In genomic region chr2:155250800-155251199, GRCh38 we compare ENCODE assay signal across 8 cellular contexts.
DNase-seq lines count a peak whose midpoint lies in the region; ATAC-seq and TF ChIP-seq lines count a peak whose summit lies in the region.

No MANE protein-coding gene starts in this region.

- no peak overlapping the region for H3K4me3 ChIP-seq in WERI-Rb-1 (ENCODE audit: low read depth, low read length)
- no peak overlapping the region for H3K4me3 ChIP-seq in retinal pigment epithelial cell (ENCODE audit: low read length)
- no peak overlapping the region for H3K4me3 ChIP-seq in sigmoid colon

- no peak overlapping the region for H3K27ac Mint-ChIP-seq in endothelial cell (ENCODE audit: unreplicated experiment)

- no peak for TF ChIP-seq POLR2A in sigmoid colon (IDR thresholded peaks at IDR 0.05)

- intact Hi-C loops in sigmoid colon (cut with DNase I), result no loop called here

- H3K27me3 Mint-ChIP-seq in endothelial cell (ENCODE audit: unreplicated experiment), result no peaks in the 10 kb centered on the region

- H3K36me3 Mint-ChIP-seq in endothelial cell (ENCODE audit: low read depth, unreplicated experiment), result no peaks in the 10 kb centered on the region

- TF ChIP-seq EP300 in sigmoid colon (IDR thresholded peaks at IDR 0.05), result no peak

- no peak overlapping the region for H3K4me3 Mint-ChIP-seq in endothelial cell (ENCODE audit: unreplicated experiment)

- H3K9me3 Mint-ChIP-seq in endothelial cell (ENCODE audit: unreplicated experiment), result no peaks in the 10 kb centered on the region

- DNase-seq in DMS 273 treated with DMSO at 0.1 percent for 48 hours (lab: John Stamatoyannopoulos, UW) (peak; percentile 11), WERI-Rb-1 (no peak), retinal pigment epithelial cell (ENCODE audit: low read depth) (peak; percentile 6), NOMO-1 (lab: John Stamatoyannopoulos, UW; ENCODE audit: unreplicated experiment in 2 of 2) (no peak), sigmoid colon (no peak), endothelial cell (ENCODE audit: low spot score) (no peak)

- H3K27ac ChIP-seq in WERI-Rb-1 (no peak overlapping the region), sigmoid colon (no peak overlapping the region)

- H3K4me1 ChIP-seq in sigmoid colon, result no peaks in the 10 kb centered on the region

- H3K27me3 ChIP-seq in WERI-Rb-1 (ENCODE audit: insufficient read depth, low read depth, severe bottlenecking) (no peaks in the 10 kb centered on the region), sigmoid colon (no peaks in the 10 kb centered on the region)

- no peaks in the 10 kb centered on the region for H3K4me1 Mint-ChIP-seq in endothelial cell (ENCODE audit: unreplicated experiment)

- TF ChIP-seq CTCF in WERI-Rb-1 (IDR thresholded peaks at IDR 0.05; ENCODE audit: low read depth, low read length) (peak; percentile 58), retinal pigment epithelial cell (conservative IDR thresholded peaks at IDR 0.05; ENCODE audit: low read depth, low read length) (peak; percentile 75), sigmoid colon (IDR thresholded peaks at IDR 0.05) (no peak), endothelial cell (IDR thresholded peaks at IDR 0.05; ENCODE audit: unreplicated experiment) (no peak)

- H3K9me3 ChIP-seq in WERI-Rb-1 (ENCODE audit: severe bottlenecking) (no peaks in the 10 kb centered on the region), sigmoid colon (no peaks in the 10 kb centered on the region)

- ATAC-seq in GM19467 (IDR thresholded peaks at IDR 0.05; ENCODE audit: unreplicated experiment), result peak; percentile 86
- peak; percentile 78 for ATAC-seq in HG03558 (IDR thresholded peaks at IDR 0.05; ENCODE audit: extremely low read depth, unreplicated experiment)

- H3K36me3 ChIP-seq in WERI-Rb-1 (no peaks in the 10 kb centered on the region), sigmoid colon (no peaks in the 10 kb centered on the region)

- WGBS in sigmoid colon, 2 donors, result 19 to 38% methylated on average over 2 of the region's 2 CpGs

Comparison
In these comparisons a context has a peak if more than half of its experiments do, and no peak if none do; other contexts are left out.
1. DNase-seq: peak in DMS 273 treated with DMSO at 0.1 percent for 48 hours (single experiment) and retinal pigment epithelial cell (single experiment); none in WERI-Rb-1 (single experiment), NOMO-1 (0 of 2), sigmoid colon (single experiment) and endothelial cell (single experiment).
2. CTCF ChIP-seq: peak in WERI-Rb-1 (single experiment) and retinal pigment epithelial cell (single experiment); none in sigmoid colon (0 of 4) and endothelial cell (single experiment).